In genomic region chr4:153788419-153789276, GRCh38 we compare ENCODE assay signal across 9 cellular contexts. TPM values are rescaled to one million over a fixed set of nuclear protein-coding genes. Genes with fewer than 3 reads are reported as not detected.
DNase-seq lines count a peak whose midpoint lies in the region; FAIRE-seq and TF ChIP-seq lines count a peak whose summit lies in the region.
"Had no signal": no experiment of that assay in that cellular context is flagged by ENCODE, and none has a peak within 500 bp of the region (broad histone marks: within the 10 kb centered on the region; RNA-seq: fewer than 3 reads in every experiment).

SFRP2 (minus strand) TSS chr4:153789083; CDS start chr4:153788835, 248 bp downstream.

- H3K27ac ChIP-seq in keratinocyte (ENCODE audit: control insufficient read depth, insufficient read depth, low read length), result no peak within 1 kb of the TSS

- H3K9me1 ChIP-seq in keratinocyte (ENCODE audit: control insufficient read depth, extremely low read depth, insufficient read depth, low read length), result no peaks in the 10 kb centered on the region

- H3K79me2 ChIP-seq in keratinocyte (ENCODE audit: control insufficient read depth, insufficient read depth, low read length), result no peaks in the 10 kb centered on the region

- no peak within 1 kb of the TSS for H2AFZ ChIP-seq in keratinocyte (ENCODE audit: control insufficient read depth, low read length)

- H3K9me3 ChIP-seq in adipocyte (ENCODE audit: control insufficient read depth, low read length) (no peaks in the 10 kb centered on the region), keratinocyte (ENCODE audit: control insufficient read depth, low read depth, low read length) (no peaks in the 10 kb centered on the region)

- FAIRE-seq in keratinocyte (lab: Jason Lieb, UNC), result no peak

- H3K4me2 ChIP-seq in keratinocyte (ENCODE audit: control insufficient read depth, extremely low read depth, insufficient read depth, low read depth, low read length), result peak within 1 kb of the TSS; percentile 45

- no peak for TF ChIP-seq CTCF in keratinocyte (optimal IDR thresholded peaks at IDR 0.05 in 1 of 3, IDR thresholded peaks at IDR 0.05 in 1 of 3, conservative IDR thresholded peaks at IDR 0.05 in 1 of 3; ENCODE audit: extremely low read depth in 1 of 3, insufficient read depth in 2 of 3, low read length in 3 of 3)

- no peaks in the 10 kb centered on the region for H3K36me3 ChIP-seq in adipocyte (ENCODE audit: control insufficient read depth, insufficient read depth, low read length, severe bottlenecking)
- no peaks in the 10 kb centered on the region for H3K36me3 ChIP-seq in keratinocyte (ENCODE audit: control insufficient read depth in 2 of 2, extremely low read depth in 1 of 2, insufficient read depth in 2 of 2, low read length in 2 of 2)

- H3K4me3 ChIP-seq in adipocyte (ENCODE audit: low read length) (peak within 1 kb of the TSS; percentile 75), keratinocyte (ENCODE audit: control insufficient read depth in 2 of 3, extremely low read depth in 1 of 3, insufficient read depth in 2 of 3, low read depth in 1 of 3, low read length in 3 of 3) (no peak within 1 kb of the TSS)

- H3K27me3 ChIP-seq in adipocyte (replicated peaks; ENCODE audit: control insufficient read depth, insufficient read depth, low read length) (peaks cover 30% of the 10 kb centered on the region), keratinocyte (ENCODE audit: control insufficient read depth, extremely low read depth, insufficient read depth, low read length) (peaks cover 70% of the 10 kb centered on the region)

- TF ChIP-seq POLR2A in erythroblast (IDR thresholded peaks at IDR 0.05; ENCODE audit: low read length), result no peak

- dilution Hi-C loops in keratinocyte (cut with MboI; ENCODE audit: extremely low pct_ligation_motif_present, low sequenced_read_pairs), result no loop called here

- peak within 1 kb of the TSS; percentile 55 for H3K9ac ChIP-seq in adipocyte (ENCODE audit: low read length)
- no peak within 1 kb of the TSS for H3K9ac ChIP-seq in keratinocyte (ENCODE audit: control insufficient read depth, extremely low read depth, insufficient read depth, low read length)

- H3K4me1 ChIP-seq in adipocyte (ENCODE audit: control insufficient read depth, insufficient read depth, low read length) (peaks cover 24% of the 10 kb centered on the region), keratinocyte (ENCODE audit: control insufficient read depth, extremely low read depth, insufficient read depth, low read length) (peaks cover 12% of the 10 kb centered on the region)

- H4K20me1 ChIP-seq in keratinocyte (ENCODE audit: control insufficient read depth, extremely low read depth, insufficient read depth, low read length), result peaks cover 2% of the 10 kb centered on the region

- DNase-seq in DMS53 (lab: John Stamatoyannopoulos, UW) (peak; percentile 37), DMS53 treated with DMSO at 0.1 percent for 48 hours (lab: John Stamatoyannopoulos, UW; ENCODE audit: unreplicated experiment) (no peak), adipocyte (ENCODE audit: low read depth) (peak; percentile 55), keratinocyte (ENCODE audit: low read depth, low spot score) (no peak), DMS79 (lab: John Stamatoyannopoulos, UW) (no peak), erythroblast (lab: John Stamatoyannopoulos, UW) (no peak), C1 segment of cervical spinal cord (lab: John Stamatoyannopoulos, UW) (no peak)
- peak; percentile 28 for DNase-seq in stimulated activated CD8-positive, alpha-beta memory T cell treated with anti-CD3 and anti-CD28 coated beads, Interleukin-4, amount 100 ng/mL, for 48 hours
- DNase-seq: 8988T had no signal

RNA-seq across cellular contexts. Expression of gene SFRP2, which starts in this region (rescaled TPM):
- polyA plus RNA-seq in keratinocyte, result not detected in 3 replicates
- not detected for polyA plus RNA-seq in keratinocyte (2011; ENCODE audit: low read depth)
- polyA plus RNA-seq in keratinocyte (2011; cell fraction: cytosol; rRNA removed), result not detected in 2 replicates
- not detected in 2 replicates for polyA plus RNA-seq in keratinocyte (2011; cell fraction: nucleus; rRNA removed)
- polyA plus RNA-seq in keratinocyte (2012; ENCODE audit: low replicate concordance), result not detected in 2 replicates
- not detected in 3 replicates for polyA minus RNA-seq in keratinocyte
- polyA minus RNA-seq in keratinocyte (2011; cell fraction: cytosol; rRNA and poly(A)+ RNA removed), result not detected
- not detected in 2 replicates for polyA minus RNA-seq in keratinocyte (2011; cell fraction: nucleus; rRNA and poly(A)+ RNA removed)

Comparison
In these comparisons a context has a peak if more than half of its experiments do, and no peak if none do; other contexts are left out.
1. DNase-seq: peak in DMS53 (single experiment), adipocyte (single experiment) and stimulated activated CD8-positive, alpha-beta memory T cell treated with anti-CD3 and anti-CD28 coated beads, Interleukin-4, amount 100 ng/mL, for 48 hours (single experiment); none in DMS53 treated with DMSO at 0.1 percent for 48 hours (single experiment), keratinocyte (single experiment), DMS79 (single experiment), erythroblast (0 of 2) and C1 segment of cervical spinal cord (0 of 14).